26 cellular contexts compared by ENCODE assay signal in the genomic region with DNA sequence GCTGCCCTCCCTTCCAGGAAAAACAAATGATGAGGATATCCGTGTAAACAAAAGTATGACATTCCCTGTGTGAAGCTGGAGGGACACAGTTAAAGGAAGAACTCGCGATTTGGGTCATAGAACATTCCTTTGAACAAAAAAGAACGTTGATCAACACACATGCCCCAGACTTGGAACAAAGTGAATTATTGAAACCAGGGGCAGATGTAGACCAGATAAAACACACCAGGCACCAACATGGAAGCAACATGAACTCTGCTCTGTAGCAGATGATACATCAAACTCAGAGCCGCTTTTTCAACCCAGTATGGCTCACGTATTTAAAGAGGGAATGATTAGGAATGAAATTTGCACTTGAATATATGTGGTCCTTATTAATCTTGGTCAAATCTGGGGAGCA.
"Had no signal": no experiment of that assay in that cellular context is flagged by ENCODE, and none has a peak within 500 bp of the region (broad histone marks: within the 10 kb centered on the region; RNA-seq: fewer than 3 reads in every experiment).

No MANE protein-coding gene starts in this region.

- H3K9me3 ChIP-seq: colonic mucosa, esophagus muscularis mucosa, esophagus squamous epithelium, gastrocnemius medialis, gastroesophageal sphincter, heart left ventricle, heart right ventricle had no signal

- H3K4me1 ChIP-seq: colonic mucosa, esophagus muscularis mucosa, esophagus squamous epithelium, foreskin keratinocyte, gastrocnemius medialis, gastroesophageal sphincter, heart left ventricle, heart right ventricle had no signal

- H3K4me3 ChIP-seq: colonic mucosa, coronary artery, dorsolateral prefrontal cortex, esophagus muscularis mucosa, esophagus squamous epithelium, gastrocnemius medialis, gastroesophageal sphincter, heart left ventricle, heart right ventricle, hepatocyte had no signal

- H3K4me2 ChIP-seq: hepatocyte had no signal

- H3K79me2 ChIP-seq: hepatocyte had no signal

- H3K36me3 ChIP-seq: colonic mucosa, esophagus muscularis mucosa, esophagus squamous epithelium, gastrocnemius medialis, gastroesophageal sphincter, heart left ventricle, heart right ventricle had no signal

- H2AFZ ChIP-seq: hepatocyte had no signal

- H3K27me3 ChIP-seq: colonic mucosa, dorsolateral prefrontal cortex, esophagus muscularis mucosa, esophagus squamous epithelium, foreskin keratinocyte, gastrocnemius medialis, gastroesophageal sphincter, heart left ventricle, heart right ventricle, hepatocyte had no signal

- H3K27ac ChIP-seq: colonic mucosa, coronary artery, dorsolateral prefrontal cortex, epithelial cell of prostate, esophagus muscularis mucosa, esophagus squamous epithelium, foreskin keratinocyte, gastrocnemius medialis, gastroesophageal sphincter, heart left ventricle, heart right ventricle, hepatocyte had no signal

- ATAC-seq: effector memory CD8-positive, alpha-beta T cell; esophagus mucosa; foreskin keratinocyte; gastrocnemius medialis; gastroesophageal sphincter; heart left ventricle; heart right ventricle had no signal

- DNase-seq: colonic mucosa; cortex of kidney; dermis blood vessel endothelial cell; dorsolateral prefrontal cortex; effector CD4-positive, alpha-beta T cell; effector CD8-positive, alpha-beta T cell; effector memory CD4-positive, alpha-beta T cell; effector memory CD8-positive, alpha-beta T cell; endodermal cell; erythroblast; esophagus squamous epithelium; foreskin fibroblast; foreskin keratinocyte; foreskin melanocyte; gastrocnemius medialis; glutamatergic neuron; head of caudate nucleus; heart left ventricle; heart right ventricle; hippocampal formation had no signal
